1 cellular context compared by ENCODE assay signal in genomic region chr3:50350527-50351317, GRCh38.
TF ChIP-seq lines count a peak whose summit lies in the region.

TSS of gene CYB561D2 (plus strand) at chr3:50350862. CDS start at chr3:50351434, 572 bp downstream.
TSS of gene NPRL2 (minus strand) at chr3:50350775. CDS start at chr3:50350652, 123 bp downstream.

TF ChIP-seq in HepG2, 621 proteins besides CTCF, POLR2A, EP300 and RAD21 (continued from another document and continues in another):
- TF ChIP-seq MLX (CRISPR knock-in tag; IDR thresholded peaks at IDR 0.05) (peak; percentile 48), KDM5B (CRISPR knock-in tag; IDR thresholded peaks at IDR 0.05; ENCODE audit: borderline replicate concordance) (peak; percentile 100), ZNF24 (IDR thresholded peaks at IDR 0.05) (no peak), KDM6A (CRISPR knock-in tag; IDR thresholded peaks at IDR 0.05; ENCODE audit: low read depth) (peak; percentile 35; the same call in 1 of the 2 replicates), SKI (IDR thresholded peaks at IDR 0.05; ENCODE audit: partially characterized antibody) (no peak), ZNF567 (CRISPR knock-in tag; IDR thresholded peaks at IDR 0.05; ENCODE audit: borderline replicate concordance) (peak; percentile 91), ZNF276 (CRISPR knock-in tag; IDR thresholded peaks at IDR 0.05; ENCODE audit: low read depth) (peak; percentile 92; the same call in 1 of the 2 replicates), MAF1 (CRISPR knock-in tag; IDR thresholded peaks at IDR 0.05; ENCODE audit: borderline replicate concordance) (peak; percentile 37; the same call in 1 of the 2 replicates), NFE2L2 (IDR thresholded peaks at IDR 0.05; ENCODE audit: low read length) (no peak), ZNF816 (CRISPR knock-in tag; IDR thresholded peaks at IDR 0.05; ENCODE audit: borderline replicate concordance) (peak; percentile 84; the same call in 1 of the 2 replicates), SAFB2 (CRISPR knock-in tag; IDR thresholded peaks at IDR 0.05; ENCODE audit: borderline replicate concordance, low read depth) (peak; percentile 63; the same call in 1 of the 2 replicates), ZNF350 (CRISPR knock-in tag; IDR thresholded peaks at IDR 0.05; ENCODE audit: borderline replicate concordance, low read depth) (peak; percentile 98), THAP7 (CRISPR knock-in tag; IDR thresholded peaks at IDR 0.05) (peak; percentile 52; the same call in 1 of the 2 replicates), ATF6 (CRISPR knock-in tag; conservative IDR thresholded peaks at IDR 0.05) (0 out of 2 replicates have a peak, but pooled peaks have one; percentile 72), ZNF691 (CRISPR knock-in tag; IDR thresholded peaks at IDR 0.05; ENCODE audit: borderline replicate concordance, low read depth) (peak; percentile 63; the same call in 1 of the 2 replicates), CENPBD1 (CRISPR knock-in tag; IDR thresholded peaks at IDR 0.05; ENCODE audit: borderline replicate concordance, low read depth) (no peak), NR2F2 (IDR thresholded peaks at IDR 0.05; ENCODE audit: borderline replicate concordance, low read depth) (no peak; the same call in 1 of the 2 replicates), PRMT3 (CRISPR knock-in tag; IDR thresholded peaks at IDR 0.05; ENCODE audit: borderline replicate concordance, low read depth) (no peak), EZH2 (conservative IDR thresholded peaks at IDR 0.05; ENCODE audit: low read depth, low read length) (no peak), ZSCAN25 (CRISPR knock-in tag; IDR thresholded peaks at IDR 0.05) (peak; percentile 66), RFX5 (IDR thresholded peaks at IDR 0.05; ENCODE audit: low read depth, low read length) (no peak), ZFP62 (CRISPR knock-in tag; IDR thresholded peaks at IDR 0.05) (0 out of 2 replicates have a peak, but pooled peaks have one; percentile 80), CHD4 (IDR thresholded peaks at IDR 0.05; ENCODE audit: borderline replicate concordance, low read length) (no peak), NAIF1 (CRISPR knock-in tag; IDR thresholded peaks at IDR 0.05; ENCODE audit: borderline replicate concordance) (peak; percentile 53; the same call in 1 of the 2 replicates), ZNF343 (CRISPR knock-in tag; IDR thresholded peaks at IDR 0.05) (peak; percentile 85; the same call in 1 of the 2 replicates), HINFP (CRISPR knock-in tag; IDR thresholded peaks at IDR 0.05; ENCODE audit: low read depth) (peak; percentile 84; the same call in 1 of the 2 replicates), ZNF513 (CRISPR knock-in tag; conservative IDR thresholded peaks at IDR 0.05) (peak; percentile 26; the same call in 1 of the 2 replicates), EEA1 (CRISPR knock-in tag; IDR thresholded peaks at IDR 0.05; ENCODE audit: borderline replicate concordance) (0 out of 2 replicates have a peak, but pooled peaks have one; percentile 87), CEBPG (CRISPR knock-in tag; IDR thresholded peaks at IDR 0.05) (peak; percentile 61), CHCHD3 (CRISPR knock-in tag; IDR thresholded peaks at IDR 0.05) (peak; percentile 98; the same call in 1 of the 2 replicates), IRF1 (CRISPR knock-in tag; IDR thresholded peaks at IDR 0.05; ENCODE audit: low read depth) (0 out of 2 replicates have a peak, but pooled peaks have one; percentile 63), GZF1 (CRISPR knock-in tag; IDR thresholded peaks at IDR 0.05) (peak; percentile 88), ZNF549 (CRISPR knock-in tag; IDR thresholded peaks at IDR 0.05) (no peak), ZZZ3 (CRISPR knock-in tag; IDR thresholded peaks at IDR 0.05; ENCODE audit: borderline replicate concordance) (no peak; the same call in 1 of the 2 replicates), TRIM22 (IDR thresholded peaks at IDR 0.05) (no peak), TFE3 (CRISPR knock-in tag; IDR thresholded peaks at IDR 0.05) (peak; percentile 82; the same call in 1 of the 2 replicates), KLF12 (CRISPR knock-in tag; IDR thresholded peaks at IDR 0.05; ENCODE audit: borderline replicate concordance) (peak; percentile 78; the same call in 1 of the 2 replicates), SRY (CRISPR knock-in tag; IDR thresholded peaks at IDR 0.05) (no peak), U2AF1 (optimal IDR thresholded peaks at IDR 0.05; ENCODE audit: low read depth, low read length) (no peak), CREM (IDR thresholded peaks at IDR 0.05) (peak; percentile 100), CREM (CRISPR knock-in tag; IDR thresholded peaks at IDR 0.05) (no peak), MATR3 (CRISPR knock-in tag; IDR thresholded peaks at IDR 0.05) (no peak), RNF219 (CRISPR knock-in tag; IDR thresholded peaks at IDR 0.05) (no peak)
